8 cellular contexts compared by ENCODE assay signal in the genomic region with DNA sequence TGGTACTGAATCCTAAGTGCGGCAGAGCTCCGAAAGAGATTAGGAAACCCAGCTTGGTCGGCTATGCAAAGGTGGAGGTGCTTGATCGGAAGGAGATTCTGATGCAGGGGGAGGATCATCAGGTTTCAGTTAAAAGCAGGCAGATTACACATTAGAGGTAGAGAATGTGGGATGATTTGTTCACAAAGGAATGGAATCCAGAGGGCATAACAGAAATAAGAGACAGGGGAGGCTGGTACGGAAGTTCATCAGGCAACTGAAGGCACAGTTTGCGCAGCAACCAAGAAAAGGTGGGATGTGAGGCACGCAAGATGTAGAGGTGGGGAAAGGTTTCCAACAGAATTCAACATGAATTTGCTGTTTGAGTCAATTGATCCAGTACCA. TPM values are rescaled to one million over a fixed set of nuclear protein-coding genes. Genes with fewer than 3 reads are reported as not detected.
DNase-seq lines count a peak whose midpoint lies in the region; ATAC-seq and TF ChIP-seq lines count a peak whose summit lies in the region.

No MANE protein-coding gene starts in this region.

- peaks cover 22% of the 10 kb centered on the region for H3K79me2 ChIP-seq in neural progenitor cell (ENCODE audit: low read depth)

- no peaks in the 10 kb centered on the region for H3K27me3 ChIP-seq in BLaER1 treated with 17β-estradiol and CSF1 and Interleukin-3, amounts not matched to agents 10 nM and 100 nM
- no peaks in the 10 kb centered on the region for H3K27me3 ChIP-seq in neural progenitor cell

- H3K4me3 Mint-ChIP-seq in endothelial cell (ENCODE audit: unreplicated experiment) (peak overlapping the region; percentile 97), neural progenitor cell (peak overlapping the region; percentile 97)

- no peak for DNase-seq in endothelial cell (ENCODE audit: low spot score)
- peak; percentile 2 for DNase-seq in neural progenitor cell (ENCODE audit: low spot score)
- DNase-seq in NCI-H187 treated with DMSO at 0.1 percent for 48 hours (lab: John Stamatoyannopoulos, UW), result no peak
- DNase-seq in 8988T, result no peak
- no peak for DNase-seq in activated CD8-positive, alpha-beta memory T cell treated with anti-CD3 and anti-CD28 coated beads, Interleukin-2, amount 50 U/mL, for 4 hours

- H3K4me2 ChIP-seq in BLaER1 treated with 17β-estradiol and CSF1 and Interleukin-3, amounts not matched to agents 10 nM and 100 nM, result peak overlapping the region in 10 of 11 experiments; percentile 19 to 74 (median 39); a peak in 17 of 22 replicates
- H3K4me2 ChIP-seq in neural progenitor cell, result peak overlapping the region; percentile 86

- no peaks in the 10 kb centered on the region for H3K9me3 ChIP-seq in BLaER1 treated with 17β-estradiol and CSF1 and Interleukin-3, amounts not matched to agents 10 nM and 100 nM (replicated peaks in 1 of 11)
- H3K9me3 ChIP-seq in KOPT-K1 (ENCODE audit: insufficient read depth, low read length, poor library complexity, severe bottlenecking), result no peaks in the 10 kb centered on the region
- H3K9me3 ChIP-seq in neural progenitor cell (ENCODE audit: low read depth), result no peaks in the 10 kb centered on the region

- peaks cover 8 to 38% (median 36%) of the 10 kb centered on the region in 11 experiments; a peak in 18 of 22 replicates for H4K20me1 ChIP-seq in BLaER1 treated with 17β-estradiol and CSF1 and Interleukin-3, amounts not matched to agents 10 nM and 100 nM
- H4K20me1 ChIP-seq in neural progenitor cell (ENCODE audit: low read depth), result peaks cover 5% of the 10 kb centered on the region

- H3K4me3 ChIP-seq in BLaER1 treated with 17β-estradiol and CSF1 and Interleukin-3, amounts not matched to agents 10 nM and 100 nM, result peak overlapping the region; percentile 79 to 96 (median 91)
- H3K4me3 ChIP-seq in neural progenitor cell, result peak overlapping the region; percentile 89

- peak overlapping the region in 4 of 11 experiments; percentile 92 to 99 (median 98); a peak in 5 of 22 replicates for H3K9ac ChIP-seq in BLaER1 treated with 17β-estradiol and CSF1 and Interleukin-3, amounts not matched to agents 10 nM and 100 nM
- H3K9ac ChIP-seq in neural progenitor cell, result no peak overlapping the region

- H3K27ac Mint-ChIP-seq in endothelial cell (ENCODE audit: unreplicated experiment) (peak overlapping the region; percentile 12), neural progenitor cell (peak overlapping the region; percentile 74)

- H3K9me3 Mint-ChIP-seq in endothelial cell (ENCODE audit: unreplicated experiment), result no peaks in the 10 kb centered on the region
- H3K9me3 Mint-ChIP-seq in neural progenitor cell, result no peaks in the 10 kb centered on the region

- H3K36me3 ChIP-seq in BLaER1 treated with 17β-estradiol and CSF1 and Interleukin-3, amounts not matched to agents 10 nM and 100 nM, result peaks cover 26 to 32% (median 30%) of the 10 kb centered on the region in 11 experiments; a peak in 21 of 22 replicates
- H3K36me3 ChIP-seq in KOPT-K1 (ENCODE audit: insufficient read depth, low read length) (peaks cover 26% of the 10 kb centered on the region), neural progenitor cell (no peaks in the 10 kb centered on the region)

- H3F3A ChIP-seq in neural progenitor cell (ENCODE audit: low read depth), result no peaks in the 10 kb centered on the region

- H3K4me1 Mint-ChIP-seq in endothelial cell (ENCODE audit: unreplicated experiment) (peaks cover 17% of the 10 kb centered on the region), neural progenitor cell (peaks cover 20% of the 10 kb centered on the region)

- peak overlapping the region; percentile 97 for H2AFZ ChIP-seq in neural progenitor cell (replicated peaks)

- peaks cover 6 to 34% (median 14%) of the 10 kb centered on the region in 10 experiments; a peak in 19 of 20 replicates for H3K4me1 ChIP-seq in BLaER1 treated with 17β-estradiol and CSF1 and Interleukin-3, amounts not matched to agents 10 nM and 100 nM
- peaks cover 7% of the 10 kb centered on the region for H3K4me1 ChIP-seq in neural progenitor cell

- H3K27me3 Mint-ChIP-seq in endothelial cell (ENCODE audit: unreplicated experiment) (peaks cover 1% of the 10 kb centered on the region), neural progenitor cell (ENCODE audit: insufficient read depth, low read depth) (no peaks in the 10 kb centered on the region)

- H3K27ac ChIP-seq in BLaER1 treated with 17β-estradiol and CSF1 and Interleukin-3, amounts not matched to agents 10 nM and 100 nM, result peak overlapping the region in 6 of 11 experiments; percentile 85 to 99 (median 92); a peak in 4 of 22 replicates
- H3K27ac ChIP-seq in KOPT-K1 (ENCODE audit: low read depth, low read length, poor library complexity, severe bottlenecking) (peak overlapping the region; percentile 78), neural progenitor cell (no peak overlapping the region)

- H3K36me3 Mint-ChIP-seq in endothelial cell (ENCODE audit: low read depth, unreplicated experiment) (no peaks in the 10 kb centered on the region), neural progenitor cell (no peaks in the 10 kb centered on the region)

- TF ChIP-seq CTCF in endothelial cell (IDR thresholded peaks at IDR 0.05; ENCODE audit: unreplicated experiment), result no peak
- TF ChIP-seq CTCF in neural progenitor cell (IDR thresholded peaks at IDR 0.05), result no peak

- peak; percentile 13 for ATAC-seq in GM21526 (IDR thresholded peaks at IDR 0.05; ENCODE audit: low FRiP score, unreplicated experiment)

RNA-seq across cellular contexts. Expression of a gene that starts 0.4 kb away (rescaled TPM):
- 41.8 TPM for total RNA-seq in endothelial cell (ENCODE audit: unreplicated experiment)
- total RNA-seq in neural progenitor cell (ENCODE audit: low replicate concordance), result 36.9 and 59.2 TPM in 2 replicates
